Comparison of ENCODE assay signal across 1 cellular context in the genomic region with DNA sequence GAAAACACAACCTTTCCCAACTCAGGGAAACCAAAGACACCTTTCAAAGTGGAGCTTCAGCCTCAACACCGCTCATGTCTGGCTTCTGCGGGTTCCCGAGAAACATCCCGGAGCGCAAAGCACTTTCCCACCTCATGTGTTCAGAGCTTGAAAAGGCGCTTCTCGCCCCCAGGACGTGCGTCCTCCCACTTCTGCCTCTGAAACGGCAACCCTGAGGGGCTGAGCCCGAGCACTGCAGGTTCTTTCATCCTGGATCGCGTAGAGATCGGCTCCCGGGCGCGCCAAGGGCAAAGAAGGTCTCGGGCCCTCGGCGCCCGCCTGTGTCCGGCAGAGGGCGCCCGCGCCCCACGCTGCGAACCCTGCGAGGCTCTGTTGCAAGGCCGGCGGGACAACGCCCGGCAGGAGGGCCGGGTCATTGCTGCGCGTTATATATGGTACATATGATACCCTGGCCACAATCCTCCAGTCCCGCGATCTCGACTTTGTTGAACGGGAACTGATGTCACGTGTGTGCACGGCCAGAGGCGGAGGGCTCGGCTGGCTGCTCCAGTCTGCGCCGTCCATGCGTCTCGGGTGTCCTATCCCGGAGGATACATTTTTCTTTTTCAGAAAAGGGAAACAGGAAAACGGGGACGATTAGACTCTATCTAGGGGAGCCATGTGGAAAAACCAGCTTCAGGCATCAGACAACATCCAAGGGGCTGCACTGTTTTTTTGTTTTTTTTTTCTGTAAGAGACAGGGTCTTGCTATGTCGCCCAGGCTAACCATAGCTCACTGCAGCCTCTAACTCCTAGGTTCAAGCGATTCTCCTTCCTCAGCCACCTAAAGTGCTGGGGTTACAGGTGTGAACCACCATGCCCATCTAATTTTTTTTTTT.
TF ChIP-seq lines count a peak whose summit lies in the region.

No MANE protein-coding gene starts in this region.

TF ChIP-seq in HepG2, 621 proteins besides CTCF, POLR2A, EP300 and RAD21 (continued from another document and continues in another):
- TF ChIP-seq KDM6A (CRISPR knock-in tag; IDR thresholded peaks at IDR 0.05; ENCODE audit: low read depth), result 0 out of 2 replicates have a peak, but pooled peaks have one; percentile 25
- peak; percentile 72 for TF ChIP-seq ZFY (CRISPR knock-in tag; IDR thresholded peaks at IDR 0.05)
- TF ChIP-seq ZMYM4 (CRISPR knock-in tag; IDR thresholded peaks at IDR 0.05), result peak; percentile 89
- TF ChIP-seq ATF1 (CRISPR knock-in tag; IDR thresholded peaks at IDR 0.05), result no peak
- peak; percentile 11; the same call in 1 of the 2 replicates for TF ChIP-seq PHF20 (CRISPR knock-in tag; IDR thresholded peaks at IDR 0.05)
- TF ChIP-seq CENPX (CRISPR knock-in tag; IDR thresholded peaks at IDR 0.05), result no peak
- peak; percentile 78; the same call in 1 of the 2 replicates for TF ChIP-seq SMC3 (IDR thresholded peaks at IDR 0.05; ENCODE audit: low read length)
- TF ChIP-seq, protein P1, sequence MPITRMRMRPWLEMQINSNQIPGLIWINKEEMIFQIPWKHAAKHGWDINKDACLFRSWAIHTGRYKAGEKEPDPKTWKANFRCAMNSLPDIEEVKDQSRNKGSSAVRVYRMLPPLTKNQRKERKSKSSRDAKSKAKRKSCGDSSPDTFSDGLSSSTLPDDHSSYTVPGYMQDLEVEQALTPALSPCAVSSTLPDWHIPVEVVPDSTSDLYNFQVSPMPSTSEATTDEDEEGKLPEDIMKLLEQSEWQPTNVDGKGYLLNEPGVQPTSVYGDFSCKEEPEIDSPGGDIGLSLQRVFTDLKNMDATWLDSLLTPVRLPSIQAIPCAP (CRISPR knock-in tag; IDR thresholded peaks at IDR 0.05; ENCODE audit: low read depth), result no peak; the same call in 1 of the 2 replicates
- no peak; the same call in 1 of the 2 replicates for TF ChIP-seq ZNF3 (CRISPR knock-in tag; IDR thresholded peaks at IDR 0.05)
- TF ChIP-seq GATAD1 (CRISPR knock-in tag; IDR thresholded peaks at IDR 0.05), result peak; percentile 76
- peak; percentile 65; the same call in 1 of the 2 replicates for TF ChIP-seq ZNF552 (CRISPR knock-in tag; IDR thresholded peaks at IDR 0.05; ENCODE audit: borderline replicate concordance)
- TF ChIP-seq ZNF749 (CRISPR knock-in tag; IDR thresholded peaks at IDR 0.05; ENCODE audit: borderline replicate concordance), result no peak
- TF ChIP-seq ZNF878 (CRISPR knock-in tag; IDR thresholded peaks at IDR 0.05), result no peak
- TF ChIP-seq HNRNPLL (IDR thresholded peaks at IDR 0.05; ENCODE audit: low read depth, low read length, poor library complexity, severe bottlenecking), result peak; percentile 75
- no peak for TF ChIP-seq SP2 (CRISPR knock-in tag; IDR thresholded peaks at IDR 0.05)
- TF ChIP-seq, protein P2, sequence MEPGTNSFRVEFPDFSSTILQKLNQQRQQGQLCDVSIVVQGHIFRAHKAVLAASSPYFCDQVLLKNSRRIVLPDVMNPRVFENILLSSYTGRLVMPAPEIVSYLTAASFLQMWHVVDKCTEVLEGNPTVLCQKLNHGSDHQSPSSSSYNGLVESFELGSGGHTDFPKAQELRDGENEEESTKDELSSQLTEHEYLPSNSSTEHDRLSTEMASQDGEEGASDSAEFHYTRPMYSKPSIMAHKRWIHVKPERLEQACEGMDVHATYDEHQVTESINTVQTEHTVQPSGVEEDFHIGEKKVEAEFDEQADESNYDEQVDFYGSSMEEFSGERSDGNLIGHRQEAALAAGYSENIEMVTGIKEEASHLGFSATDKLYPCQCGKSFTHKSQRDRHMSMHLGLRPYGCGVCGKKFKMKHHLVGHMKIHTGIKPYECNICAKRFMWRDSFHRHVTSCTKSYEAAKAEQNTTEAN (CRISPR knock-in tag; conservative IDR thresholded peaks at IDR 0.05), result peak; percentile 66
- no peak for TF ChIP-seq ZNF660 (CRISPR knock-in tag; IDR thresholded peaks at IDR 0.05; ENCODE audit: borderline replicate concordance, low read depth)
- TF ChIP-seq, protein P3, sequence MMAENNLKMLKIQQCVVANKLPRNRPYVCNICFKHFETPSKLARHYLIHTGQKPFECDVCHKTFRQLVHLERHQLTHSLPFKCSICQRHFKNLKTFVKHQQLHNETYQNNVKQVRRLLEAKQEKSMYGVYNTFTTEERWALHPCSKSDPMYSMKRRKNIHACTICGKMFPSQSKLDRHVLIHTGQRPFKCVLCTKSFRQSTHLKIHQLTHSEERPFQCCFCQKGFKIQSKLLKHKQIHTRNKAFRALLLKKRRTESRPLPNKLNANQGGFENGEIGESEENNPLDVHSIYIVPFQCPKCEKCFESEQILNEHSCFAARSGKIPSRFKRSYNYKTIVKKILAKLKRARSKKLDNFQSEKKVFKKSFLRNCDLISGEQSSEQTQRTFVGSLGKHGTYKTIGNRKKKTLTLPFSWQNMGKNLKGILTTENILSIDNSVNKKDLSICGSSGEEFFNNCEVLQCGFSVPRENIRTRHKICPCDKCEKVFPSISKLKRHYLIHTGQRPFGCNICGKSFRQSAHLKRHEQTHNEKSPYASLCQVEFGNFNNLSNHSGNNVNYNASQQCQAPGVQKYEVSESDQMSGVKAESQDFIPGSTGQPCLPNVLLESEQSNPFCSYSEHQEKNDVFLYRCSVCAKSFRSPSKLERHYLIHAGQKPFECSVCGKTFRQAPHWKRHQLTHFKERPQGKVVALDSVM (CRISPR knock-in tag; IDR thresholded peaks at IDR 0.05), result peak; percentile 80
- no peak for TF ChIP-seq NFRKB (IDR thresholded peaks at IDR 0.05)
- TF ChIP-seq, protein P4, sequence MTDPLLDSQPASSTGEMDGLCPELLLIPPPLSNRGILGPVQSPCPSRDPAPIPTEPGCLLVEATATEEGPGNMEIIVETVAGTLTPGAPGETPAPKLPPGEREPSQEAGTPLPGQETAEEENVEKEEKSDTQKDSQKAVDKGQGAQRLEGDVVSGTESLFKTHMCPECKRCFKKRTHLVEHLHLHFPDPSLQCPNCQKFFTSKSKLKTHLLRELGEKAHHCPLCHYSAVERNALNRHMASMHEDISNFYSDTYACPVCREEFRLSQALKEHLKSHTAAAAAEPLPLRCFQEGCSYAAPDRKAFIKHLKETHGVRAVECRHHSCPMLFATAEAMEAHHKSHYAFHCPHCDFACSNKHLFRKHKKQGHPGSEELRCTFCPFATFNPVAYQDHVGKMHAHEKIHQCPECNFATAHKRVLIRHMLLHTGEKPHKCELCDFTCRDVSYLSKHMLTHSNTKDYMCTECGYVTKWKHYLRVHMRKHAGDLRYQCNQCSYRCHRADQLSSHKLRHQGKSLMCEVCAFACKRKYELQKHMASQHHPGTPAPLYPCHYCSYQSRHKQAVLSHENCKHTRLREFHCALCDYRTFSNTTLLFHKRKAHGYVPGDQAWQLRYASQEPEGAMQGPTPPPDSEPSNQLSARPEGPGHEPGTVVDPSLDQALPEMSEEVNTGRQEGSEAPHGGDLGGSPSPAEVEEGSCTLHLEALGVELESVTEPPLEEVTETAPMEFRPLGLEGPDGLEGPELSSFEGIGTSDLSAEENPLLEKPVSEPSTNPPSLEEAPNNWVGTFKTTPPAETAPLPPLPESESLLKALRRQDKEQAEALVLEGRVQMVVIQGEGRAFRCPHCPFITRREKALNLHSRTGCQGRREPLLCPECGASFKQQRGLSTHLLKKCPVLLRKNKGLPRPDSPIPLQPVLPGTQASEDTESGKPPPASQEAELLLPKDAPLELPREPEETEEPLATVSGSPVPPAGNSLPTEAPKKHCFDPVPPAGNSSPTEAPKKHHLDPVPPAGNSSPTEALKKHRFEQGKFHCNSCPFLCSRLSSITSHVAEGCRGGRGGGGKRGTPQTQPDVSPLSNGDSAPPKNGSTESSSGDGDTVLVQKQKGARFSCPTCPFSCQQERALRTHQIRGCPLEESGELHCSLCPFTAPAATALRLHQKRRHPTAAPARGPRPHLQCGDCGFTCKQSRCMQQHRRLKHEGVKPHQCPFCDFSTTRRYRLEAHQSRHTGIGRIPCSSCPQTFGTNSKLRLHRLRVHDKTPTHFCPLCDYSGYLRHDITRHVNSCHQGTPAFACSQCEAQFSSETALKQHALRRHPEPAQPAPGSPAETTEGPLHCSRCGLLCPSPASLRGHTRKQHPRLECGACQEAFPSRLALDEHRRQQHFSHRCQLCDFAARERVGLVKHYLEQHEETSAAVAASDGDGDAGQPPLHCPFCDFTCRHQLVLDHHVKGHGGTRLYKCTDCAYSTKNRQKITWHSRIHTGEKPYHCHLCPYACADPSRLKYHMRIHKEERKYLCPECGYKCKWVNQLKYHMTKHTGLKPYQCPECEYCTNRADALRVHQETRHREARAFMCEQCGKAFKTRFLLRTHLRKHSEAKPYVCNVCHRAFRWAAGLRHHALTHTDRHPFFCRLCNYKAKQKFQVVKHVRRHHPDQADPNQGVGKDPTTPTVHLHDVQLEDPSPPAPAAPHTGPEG (CRISPR knock-in tag; IDR thresholded peaks at IDR 0.05), result peak; percentile 84
- TF ChIP-seq ZSCAN30 (CRISPR knock-in tag; IDR thresholded peaks at IDR 0.05), result no peak
- TF ChIP-seq, protein P5, sequence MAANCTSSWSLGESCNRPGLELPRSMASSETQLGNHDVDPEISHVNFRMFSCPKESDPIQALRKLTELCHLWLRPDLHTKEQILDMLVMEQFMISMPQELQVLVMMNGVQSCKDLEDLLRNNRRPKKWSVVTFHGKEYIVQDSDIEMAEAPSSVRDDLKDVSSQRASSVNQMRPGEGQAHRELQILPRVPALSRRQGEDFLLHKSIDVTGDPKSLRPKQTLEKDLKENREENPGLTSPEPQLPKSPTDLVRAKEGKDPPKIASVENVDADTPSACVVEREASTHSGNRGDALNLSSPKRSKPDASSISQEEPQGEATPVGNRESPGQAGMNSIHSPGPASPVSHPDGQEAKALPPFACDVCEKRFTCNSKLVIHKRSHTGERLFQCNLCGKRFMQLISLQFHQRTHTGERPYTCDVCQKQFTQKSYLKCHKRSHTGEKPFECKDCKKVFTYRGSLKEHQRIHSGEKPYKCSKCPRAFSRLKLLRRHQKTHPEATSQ (CRISPR knock-in tag; IDR thresholded peaks at IDR 0.05; ENCODE audit: borderline replicate concordance), result no peak
- peak; percentile 92; the same call in 1 of the 2 replicates for TF ChIP-seq ZNF430 (CRISPR knock-in tag; IDR thresholded peaks at IDR 0.05)
- peak; percentile 66; the same call in 1 of the 2 replicates for TF ChIP-seq ZNF543 (CRISPR knock-in tag; IDR thresholded peaks at IDR 0.05)
- no peak for TF ChIP-seq THYN1 (CRISPR knock-in tag; IDR thresholded peaks at IDR 0.05; ENCODE audit: borderline replicate concordance, low read depth)
- TF ChIP-seq CC2D1A (CRISPR knock-in tag; IDR thresholded peaks at IDR 0.05), result no peak
- TF ChIP-seq, protein P6, sequence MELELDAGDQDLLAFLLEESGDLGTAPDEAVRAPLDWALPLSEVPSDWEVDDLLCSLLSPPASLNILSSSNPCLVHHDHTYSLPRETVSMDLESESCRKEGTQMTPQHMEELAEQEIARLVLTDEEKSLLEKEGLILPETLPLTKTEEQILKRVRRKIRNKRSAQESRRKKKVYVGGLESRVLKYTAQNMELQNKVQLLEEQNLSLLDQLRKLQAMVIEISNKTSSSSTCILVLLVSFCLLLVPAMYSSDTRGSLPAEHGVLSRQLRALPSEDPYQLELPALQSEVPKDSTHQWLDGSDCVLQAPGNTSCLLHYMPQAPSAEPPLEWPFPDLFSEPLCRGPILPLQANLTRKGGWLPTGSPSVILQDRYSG (CRISPR knock-in tag; IDR thresholded peaks at IDR 0.05), result peak; percentile 92
- TF ChIP-seq, protein P7, sequence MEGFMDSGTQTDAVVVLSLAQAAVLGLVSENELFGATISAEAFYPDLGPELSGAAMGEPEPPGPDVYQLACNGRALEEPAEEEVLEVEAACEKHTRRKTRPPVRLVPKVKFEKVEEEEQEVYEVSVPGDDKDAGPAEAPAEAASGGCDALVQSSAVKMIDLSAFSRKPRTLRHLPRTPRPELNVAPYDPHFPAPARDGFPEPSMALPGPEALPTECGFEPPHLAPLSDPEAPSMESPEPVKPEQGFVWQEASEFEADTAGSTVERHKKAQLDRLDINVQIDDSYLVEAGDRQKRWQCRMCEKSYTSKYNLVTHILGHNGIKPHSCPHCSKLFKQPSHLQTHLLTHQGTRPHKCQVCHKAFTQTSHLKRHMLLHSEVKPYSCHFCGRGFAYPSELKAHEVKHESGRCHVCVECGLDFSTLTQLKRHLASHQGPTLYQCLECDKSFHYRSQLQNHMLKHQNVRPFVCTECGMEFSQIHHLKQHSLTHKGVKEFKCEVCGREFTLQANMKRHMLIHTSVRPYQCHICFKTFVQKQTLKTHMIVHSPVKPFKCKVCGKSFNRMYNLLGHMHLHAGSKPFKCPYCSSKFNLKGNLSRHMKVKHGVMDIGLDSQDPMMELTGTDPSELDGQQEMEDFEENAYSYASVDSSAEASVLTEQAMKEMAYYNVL (CRISPR knock-in tag; IDR thresholded peaks at IDR 0.05; ENCODE audit: borderline replicate concordance), result peak; percentile 88
- no peak for TF ChIP-seq SIN3A (IDR thresholded peaks at IDR 0.05; ENCODE audit: borderline replicate concordance, low read depth, low read length)
- TF ChIP-seq KMT2B (CRISPR knock-in tag; IDR thresholded peaks at IDR 0.05), result peak; percentile 76
- peak; percentile 8; the same call in 1 of the 2 replicates for TF ChIP-seq ZNF546 (CRISPR knock-in tag; conservative IDR thresholded peaks at IDR 0.05)
- TF ChIP-seq, protein P8, sequence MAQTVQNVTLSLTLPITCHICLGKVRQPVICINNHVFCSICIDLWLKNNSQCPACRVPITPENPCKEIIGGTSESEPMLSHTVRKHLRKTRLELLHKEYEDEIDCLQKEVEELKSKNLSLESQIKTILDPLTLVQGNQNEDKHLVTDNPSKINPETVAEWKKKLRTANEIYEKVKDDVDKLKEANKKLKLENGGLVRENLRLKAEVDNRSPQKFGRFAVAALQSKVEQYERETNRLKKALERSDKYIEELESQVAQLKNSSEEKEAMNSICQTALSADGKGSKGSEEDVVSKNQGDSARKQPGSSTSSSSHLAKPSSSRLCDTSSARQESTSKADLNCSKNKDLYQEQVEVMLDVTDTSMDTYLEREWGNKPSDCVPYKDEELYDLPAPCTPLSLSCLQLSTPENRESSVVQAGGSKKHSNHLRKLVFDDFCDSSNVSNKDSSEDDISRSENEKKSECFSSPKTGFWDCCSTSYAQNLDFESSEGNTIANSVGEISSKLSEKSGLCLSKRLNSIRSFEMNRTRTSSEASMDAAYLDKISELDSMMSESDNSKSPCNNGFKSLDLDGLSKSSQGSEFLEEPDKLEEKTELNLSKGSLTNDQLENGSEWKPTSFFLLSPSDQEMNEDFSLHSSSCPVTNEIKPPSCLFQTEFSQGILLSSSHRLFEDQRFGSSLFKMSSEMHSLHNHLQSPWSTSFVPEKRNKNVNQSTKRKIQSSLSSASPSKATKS (CRISPR knock-in tag; IDR thresholded peaks at IDR 0.05), result no peak
- TF ChIP-seq ZNF160 (CRISPR knock-in tag; IDR thresholded peaks at IDR 0.05), result peak; percentile 96; the same call in 1 of the 2 replicates
- no peak for TF ChIP-seq JUND (CRISPR knock-in tag; IDR thresholded peaks at IDR 0.05)
- TF ChIP-seq RFX1 (IDR thresholded peaks at IDR 0.05), result no peak
- TF ChIP-seq, protein P9, sequence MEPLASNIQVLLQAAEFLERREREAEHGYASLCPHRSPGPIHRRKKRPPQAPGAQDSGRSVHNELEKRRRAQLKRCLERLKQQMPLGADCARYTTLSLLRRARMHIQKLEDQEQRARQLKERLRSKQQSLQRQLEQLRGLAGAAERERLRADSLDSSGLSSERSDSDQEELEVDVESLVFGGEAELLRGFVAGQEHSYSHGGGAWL (CRISPR knock-in tag; IDR thresholded peaks at IDR 0.05), result peak; percentile 76; the same call in 1 of the 2 replicates
- TF ChIP-seq CENPT (CRISPR knock-in tag; IDR thresholded peaks at IDR 0.05; ENCODE audit: low read depth), result no peak
- TF ChIP-seq ZSCAN20 (CRISPR knock-in tag; IDR thresholded peaks at IDR 0.05; ENCODE audit: borderline replicate concordance), result peak; percentile 96
- TF ChIP-seq, protein P10, sequence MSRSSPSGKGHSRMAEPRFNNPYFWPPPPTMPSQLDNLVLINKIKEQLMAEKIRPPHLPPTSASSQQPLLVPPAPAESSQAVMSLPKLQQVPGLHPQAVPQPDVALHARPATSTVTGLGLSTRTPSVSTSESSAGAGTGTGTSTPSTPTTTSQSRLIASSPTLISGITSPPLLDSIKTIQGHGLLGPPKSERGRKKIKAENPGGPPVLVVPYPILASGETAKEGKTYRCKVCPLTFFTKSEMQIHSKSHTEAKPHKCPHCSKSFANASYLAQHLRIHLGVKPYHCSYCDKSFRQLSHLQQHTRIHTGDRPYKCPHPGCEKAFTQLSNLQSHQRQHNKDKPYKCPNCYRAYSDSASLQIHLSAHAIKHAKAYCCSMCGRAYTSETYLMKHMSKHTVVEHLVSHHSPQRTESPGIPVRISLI (CRISPR knock-in tag; IDR thresholded peaks at IDR 0.05; ENCODE audit: borderline replicate concordance), result no peak; the same call in 1 of the 2 replicates
